9 cellular contexts compared by ENCODE assay signal in the genomic region with DNA sequence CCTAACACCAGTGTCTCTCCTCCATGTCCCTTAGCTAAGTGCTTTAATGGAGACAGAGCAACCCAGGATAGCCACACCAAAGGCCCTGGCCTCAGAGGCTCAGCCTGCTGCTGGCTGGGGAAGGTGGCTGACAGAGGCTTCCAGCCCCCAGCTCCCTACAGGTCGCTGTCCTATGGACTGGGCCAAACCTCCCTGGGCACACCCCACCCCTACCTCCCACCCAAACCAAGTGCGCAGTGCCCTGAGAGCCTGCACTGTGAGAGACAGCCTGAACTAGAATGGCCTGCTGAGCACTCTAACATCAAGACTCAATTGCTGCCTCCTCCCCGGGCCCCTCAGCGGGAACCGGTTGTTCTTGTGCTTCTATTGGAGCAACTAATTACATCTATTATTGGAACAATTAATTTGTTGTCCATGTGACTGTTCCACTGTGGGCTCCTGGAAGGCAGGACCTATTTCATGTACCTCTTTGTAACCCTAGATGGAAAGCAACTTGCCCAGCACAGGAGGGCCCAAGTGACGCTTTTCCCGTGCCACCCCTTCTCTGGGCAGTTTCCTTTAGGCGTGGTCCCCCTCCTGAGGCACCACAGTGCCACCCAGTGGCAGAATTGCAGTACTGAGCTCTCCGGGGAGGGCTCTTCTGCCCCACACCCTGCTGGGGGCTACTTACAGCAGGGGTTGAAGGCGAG.
A peak's percentile ranks its signal among the peaks of the same experiment; 100 is the strongest.
DNase-seq lines count a peak whose midpoint lies in the region; ATAC-seq, FAIRE-seq and TF ChIP-seq lines count a peak whose summit lies in the region.
"Had no signal": no experiment of that assay in that cellular context is flagged by ENCODE, and none has a peak within 500 bp of the region (broad histone marks: within the 10 kb centered on the region; RNA-seq: fewer than 3 reads in every experiment).

No MANE protein-coding gene starts in this region.

- POLR2A ChIA-PET in GM10248 (lab: Yijun Ruan, JAX) = interaction anchor here (0.6 kb wide), 1 partner anchor 185 kb away, joined by 3 read pairs; no protein-coding TSS in a partner anchor

- intact Hi-C loops in upper lobe of right lung (cut with DNase I) = no loop called here

- H3K9me3 Mint-ChIP-seq in activated naive CD4-positive, alpha-beta T cell treated with anti-CD3 and anti-CD28 coated beads, Interleukin-2, amount 10 ng/mL, durations not matched to agents 7 days and 5 days = no peaks in the 10 kb centered on the region
- H3K9me3 Mint-ChIP-seq in glutamatergic neuron (ENCODE audit: unreplicated experiment) (no peaks in the 10 kb centered on the region), progenitor cell of endocrine pancreas (ENCODE audit: low read depth) (no peaks in the 10 kb centered on the region)

- no peak overlapping the region for H3K4me3 ChIP-seq in Loucy (ENCODE audit: low read length, poor library complexity, severe bottlenecking)
- H3K4me3 ChIP-seq in upper lobe of right lung = no peak overlapping the region
- H3K4me3 ChIP-seq: skin epidermis had no signal

- CTCF ChIA-PET in GM10248 (lab: Yijun Ruan, JAX) = interaction anchor here (0.6 to 4.3 kb wide), 24 partner anchors 8 to 284 kb away, joined by 3 to 95 read pairs (median 5); no protein-coding TSS in a partner anchor
- CTCF ChIA-PET in activated naive CD4-positive, alpha-beta T cell treated with anti-CD3 and anti-CD28 coated beads, Interleukin-2, amount 10 ng/mL, durations not matched to agents 7 days and 5 days (lab: Charles Lee) = interaction anchor here (0.6 to 3.0 kb wide), 14 partner anchors 10 to 314 kb away, joined by 3 to 60 read pairs (median 3); no protein-coding TSS in a partner anchor

- no peaks in the 10 kb centered on the region for H3F3A ChIP-seq in Loucy (ENCODE audit: low read depth)

- TF ChIP-seq POLR2A in H54 (IDR thresholded peaks at IDR 0.05; ENCODE audit: low read depth, low read length) = no peak

- H3K4me1 ChIP-seq in Loucy (ENCODE audit: insufficient read depth, low read length, poor library complexity, severe bottlenecking) (no peaks in the 10 kb centered on the region), upper lobe of right lung (peaks cover 2% of the 10 kb centered on the region)

- in situ Hi-C loops in SK-MEL-5 (cut with HindIII; ENCODE audit: low pct_unique_long_range_greater_than_20kb, low sequenced_read_pairs) = no loop called here

- H3K27me3 Mint-ChIP-seq in activated naive CD4-positive, alpha-beta T cell treated with anti-CD3 and anti-CD28 coated beads, Interleukin-2, amount 10 ng/mL, durations not matched to agents 7 days and 5 days = peaks cover 18% of the 10 kb centered on the region
- H3K27me3 Mint-ChIP-seq in glutamatergic neuron (ENCODE audit: unreplicated experiment) = peaks cover 7% of the 10 kb centered on the region
- peaks cover 14% of the 10 kb centered on the region for H3K27me3 Mint-ChIP-seq in progenitor cell of endocrine pancreas

- no peak overlapping the region for H3K4me3 Mint-ChIP-seq in activated naive CD4-positive, alpha-beta T cell treated with anti-CD3 and anti-CD28 coated beads, Interleukin-2, amount 10 ng/mL, durations not matched to agents 7 days and 5 days
- H3K4me3 Mint-ChIP-seq in glutamatergic neuron (ENCODE audit: unreplicated experiment) = no peak overlapping the region
- H3K4me3 Mint-ChIP-seq in progenitor cell of endocrine pancreas (ENCODE audit: low read depth) = no peak overlapping the region

- H3K36me3 Mint-ChIP-seq in activated naive CD4-positive, alpha-beta T cell treated with anti-CD3 and anti-CD28 coated beads, Interleukin-2, amount 10 ng/mL, durations not matched to agents 7 days and 5 days = no peaks in the 10 kb centered on the region
- H3K36me3 Mint-ChIP-seq in glutamatergic neuron (ENCODE audit: unreplicated experiment) (no peaks in the 10 kb centered on the region), progenitor cell of endocrine pancreas (ENCODE audit: insufficient read depth) (no peaks in the 10 kb centered on the region)

- H3K27ac ChIP-seq in upper lobe of right lung = no peak overlapping the region

- no peaks in the 10 kb centered on the region for H3K79me2 ChIP-seq in Loucy (ENCODE audit: insufficient read depth, low read length)

- H4K20me1 ChIP-seq in Loucy (ENCODE audit: insufficient read depth, low read length, poor library complexity, severe bottlenecking) = no peaks in the 10 kb centered on the region

- H3K27me3 ChIP-seq in Loucy (ENCODE audit: insufficient read depth, low read length, poor library complexity, severe bottlenecking) = no peaks in the 10 kb centered on the region
- no peaks in the 10 kb centered on the region for H3K27me3 ChIP-seq in upper lobe of right lung

- no peak overlapping the region for H3K27ac Mint-ChIP-seq in activated naive CD4-positive, alpha-beta T cell treated with anti-CD3 and anti-CD28 coated beads, Interleukin-2, amount 10 ng/mL, durations not matched to agents 7 days and 5 days
- H3K27ac Mint-ChIP-seq in glutamatergic neuron (ENCODE audit: unreplicated experiment) (no peak overlapping the region), progenitor cell of endocrine pancreas (no peak overlapping the region)

- TF ChIP-seq CTCF in GM10248 (IDR thresholded peaks at IDR 0.05; ENCODE audit: control extremely low read depth, extremely low read depth, low read depth, missing control alignments) = peak; percentile 92
- TF ChIP-seq CTCF in Loucy (conservative IDR thresholded peaks at IDR 0.05; ENCODE audit: low read length) = peak; percentile 99
- peak; percentile 95 for TF ChIP-seq CTCF in glutamatergic neuron (IDR thresholded peaks at IDR 0.05; ENCODE audit: partially characterized antibody, unreplicated experiment)
- TF ChIP-seq CTCF in progenitor cell of endocrine pancreas (IDR thresholded peaks at IDR 0.05; ENCODE audit: unreplicated experiment) = peak; percentile 98
- peak; percentile 97 for TF ChIP-seq CTCF in upper lobe of right lung (IDR thresholded peaks at IDR 0.05)

- H3K36me3 ChIP-seq in Loucy (ENCODE audit: insufficient read depth, low read length) = no peaks in the 10 kb centered on the region
- no peaks in the 10 kb centered on the region for H3K36me3 ChIP-seq in upper lobe of right lung

- no peaks in the 10 kb centered on the region for H3K9me2 ChIP-seq in Loucy (replicated peaks; ENCODE audit: low read depth, low read length)

- no peak overlapping the region for H3K9ac ChIP-seq in Loucy (ENCODE audit: low read depth, low read length, poor library complexity, severe bottlenecking)

- peaks cover 3% of the 10 kb centered on the region for H3K4me1 Mint-ChIP-seq in activated naive CD4-positive, alpha-beta T cell treated with anti-CD3 and anti-CD28 coated beads, Interleukin-2, amount 10 ng/mL, durations not matched to agents 7 days and 5 days
- H3K4me1 Mint-ChIP-seq in glutamatergic neuron (ENCODE audit: low read depth, unreplicated experiment) = no peaks in the 10 kb centered on the region
- H3K4me1 Mint-ChIP-seq in progenitor cell of endocrine pancreas (ENCODE audit: low read depth) = peaks cover 1% of the 10 kb centered on the region

- DNase-seq in GM10248 (ENCODE audit: extremely low spot score) (peak; percentile 88), H54 (ENCODE audit: insufficient read length, low spot score) (peak; percentile 88), SK-MEL-5 (ENCODE audit: low read depth, low spot score) (peak; percentile 74), glutamatergic neuron (peak; percentile 77), progenitor cell of endocrine pancreas (ENCODE audit: low spot score, unreplicated experiment) (peak; percentile 67), upper lobe of right lung (peak; percentile 84)
- DNase-seq in activated naive CD4-positive, alpha-beta T cell treated with anti-CD3 and anti-CD28 coated beads, Interleukin-2, amount 10 ng/mL, durations not matched to agents 7 days and 5 days = peak; percentile 79

- H3K4me2 ChIP-seq in Loucy (ENCODE audit: low read depth, low read length, poor library complexity, severe bottlenecking) = peak overlapping the region; percentile 5

- H3K9me3 ChIP-seq in Loucy (ENCODE audit: insufficient read depth, low read depth, low read length) = no peaks in the 10 kb centered on the region
- H3K9me3 ChIP-seq in upper lobe of right lung = no peaks in the 10 kb centered on the region

- peak overlapping the region; percentile 80 for H2AFZ ChIP-seq in Loucy (ENCODE audit: low read length)

- peak; percentile 53 for FAIRE-seq in H54 (lab: Jason Lieb, UNC)

- ATAC-seq in upper lobe of right lung = peak; percentile 97
